In genomic region chr18:62839874-62840713, GRCh38 we compare ENCODE assay signal across 13 cellular contexts.
DNase-seq lines count a peak whose midpoint lies in the region; ATAC-seq and TF ChIP-seq lines count a peak whose summit lies in the region.
"Had no signal": no experiment of that assay in that cellular context is flagged by ENCODE, and none has a peak within 500 bp of the region (broad histone marks: within the 10 kb centered on the region; RNA-seq: fewer than 3 reads in every experiment).

No MANE protein-coding gene starts in this region.

- no peak for TF ChIP-seq POLR2A in vagina (IDR thresholded peaks at IDR 0.05)

- no peaks in the 10 kb centered on the region for H3K79me2 ChIP-seq in OCI-LY7 (ENCODE audit: insufficient read depth, low read depth, low read length)

- H3K27ac ChIP-seq in OCI-LY7 (ENCODE audit: low read depth, low read length, poor library complexity, severe bottlenecking) (no peak overlapping the region), vagina (no peak overlapping the region)
- H3K27ac ChIP-seq: sigmoid colon had no signal

- POLR2A ChIA-PET in OCI-LY7 (lab: Charles Lee): no interaction called here

- ATAC-seq in GM21390 (IDR thresholded peaks at IDR 0.05; ENCODE audit: unreplicated experiment) (peak; percentile 37), GM19467 (IDR thresholded peaks at IDR 0.05; ENCODE audit: unreplicated experiment) (no peak), HG02798 (IDR thresholded peaks at IDR 0.05; ENCODE audit: poor library complexity, unreplicated experiment) (no peak)

- no peaks in the 10 kb centered on the region for H3K9me2 ChIP-seq in OCI-LY7 (ENCODE audit: insufficient read depth, low read length)

- TF ChIP-seq CTCF in OCI-LY7 (conservative IDR thresholded peaks at IDR 0.05; ENCODE audit: low read length): no peak
- no peak for TF ChIP-seq CTCF in vagina (IDR thresholded peaks at IDR 0.05)

- H3K9me3 ChIP-seq in OCI-LY7 (ENCODE audit: low read length) (no peaks in the 10 kb centered on the region), vagina (no peaks in the 10 kb centered on the region)
- H3K9me3 ChIP-seq: sigmoid colon had no signal

- CTCF ChIA-PET in OCI-LY7 (lab: Charles Lee; ENCODE audit: unreplicated experiment): no interaction called here

- DNase-seq in OCI-LY7 (ENCODE audit: low spot score) (no peak), fibroblast of peridontal ligament (ENCODE audit: extremely low read depth) (peak; percentile 42), stromal cell of bone marrow (ENCODE audit: low read depth) (peak; percentile 44), vagina (ENCODE audit: extremely low spot score in 2 of 2) (no peak)
- DNase-seq: activated CD4-positive, alpha-beta T cell treated with anti-CD3 and anti-CD28 coated beads, Interleukin-2, amount 10 ng/mL, durations not matched to agents 24 days and 14 days; activated effector memory CD4-positive, alpha-beta T cell treated with anti-CD3 and anti-CD28 coated beads, Interleukin-2, amount 50 U/mL, for 16 hours; effector CD8-positive, alpha-beta T cell; NCI-H446; nephron progenitor cell; sigmoid colon had no signal

- H2AFZ ChIP-seq in OCI-LY7 (ENCODE audit: low read length): no peak overlapping the region

- H3K36me3 ChIP-seq in OCI-LY7 (ENCODE audit: insufficient read depth, low read length): no peaks in the 10 kb centered on the region
- no peaks in the 10 kb centered on the region for H3K36me3 ChIP-seq in vagina
- H3K36me3 ChIP-seq: sigmoid colon had no signal

- no peaks in the 10 kb centered on the region for H3K27me3 ChIP-seq in vagina
- H3K27me3 ChIP-seq: sigmoid colon had no signal

- H3K4me3 ChIP-seq in OCI-LY7 (ENCODE audit: low read depth, low read length, poor library complexity, severe bottlenecking) (no peak overlapping the region), vagina (no peak overlapping the region)
- H3K4me3 ChIP-seq: sigmoid colon had no signal

- BruUV-seq in OCI-LY7 (replicated peaks; lab: Mats Ljungman, UMichigan): TSS peak; percentile 45

- H3K4me2 ChIP-seq in OCI-LY7 (ENCODE audit: low read length): no peak overlapping the region

- intact Hi-C loops in OCI-LY7 (cut with micrococcal nuclease; ENCODE audit: unreplicated experiment) (no loop called here), vagina (cut with DNase I) (no loop called here)

- H3K4me1 ChIP-seq in OCI-LY7 (ENCODE audit: insufficient read depth, low read length, poor library complexity, severe bottlenecking) (no peaks in the 10 kb centered on the region), vagina (no peaks in the 10 kb centered on the region)

- no peaks in the 10 kb centered on the region for H4K20me1 ChIP-seq in OCI-LY7 (ENCODE audit: insufficient read depth, low read length)

Comparison
In these comparisons a context has a peak if more than half of its experiments do, and no peak if none do; other contexts are left out.
1. DNase-seq: peak in fibroblast of peridontal ligament (single experiment) and stromal cell of bone marrow (single experiment); none in OCI-LY7 (single experiment) and vagina (0 of 2).